ENCODE assay signal across 1 cellular context in the genomic region with DNA sequence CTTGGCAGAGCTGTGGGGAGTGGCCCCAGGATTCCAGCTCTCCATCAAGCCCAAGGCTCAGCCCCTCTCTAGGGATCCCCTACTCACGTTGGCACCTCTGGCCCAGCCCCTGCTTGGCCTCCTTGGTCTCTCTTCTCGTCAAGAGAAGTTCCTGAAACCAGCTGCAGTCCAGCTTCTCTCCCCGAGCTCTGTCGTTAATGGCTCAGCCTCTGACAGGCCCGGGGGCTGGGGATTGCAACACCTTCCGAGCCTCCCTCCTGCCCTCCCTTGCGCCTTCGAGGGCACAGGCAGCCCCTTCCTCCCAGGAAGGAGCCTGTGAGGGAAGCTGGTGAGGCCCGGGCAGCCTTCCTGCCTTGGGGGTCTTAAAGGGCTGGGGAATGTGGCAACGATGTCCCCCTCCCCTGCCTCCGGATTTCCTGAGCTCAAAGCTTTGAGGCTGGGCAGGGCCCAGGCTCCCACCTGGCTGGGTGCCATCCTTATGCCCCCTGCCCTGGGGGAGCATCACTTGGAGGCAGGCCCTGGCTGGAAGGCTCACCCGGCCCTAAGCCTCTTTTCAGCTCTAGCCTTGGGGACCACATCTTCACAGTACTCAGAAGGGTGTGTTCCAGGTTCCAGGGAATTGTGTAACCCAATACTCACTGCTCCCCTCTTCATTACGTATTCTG.
A peak's percentile ranks its signal among the peaks of the same experiment; 100 is the strongest.
TF ChIP-seq lines count a peak whose summit lies in the region.

Gene CSF3R, minus strand, starts transcription at position 190 of the 665 bp plus-strand sequence. CDS start 3,417 bp downstream, outside the sequence.

TF ChIP-seq in HepG2, 621 proteins besides CTCF, POLR2A, EP300 and RAD21 (continued from another document and continues in another):
- no peak for TF ChIP-seq HBP1 (CRISPR knock-in tag; IDR thresholded peaks at IDR 0.05; ENCODE audit: low read depth)
- no peak for TF ChIP-seq ZSCAN22 (CRISPR knock-in tag; IDR thresholded peaks at IDR 0.05)
- TF ChIP-seq, protein P1, sequence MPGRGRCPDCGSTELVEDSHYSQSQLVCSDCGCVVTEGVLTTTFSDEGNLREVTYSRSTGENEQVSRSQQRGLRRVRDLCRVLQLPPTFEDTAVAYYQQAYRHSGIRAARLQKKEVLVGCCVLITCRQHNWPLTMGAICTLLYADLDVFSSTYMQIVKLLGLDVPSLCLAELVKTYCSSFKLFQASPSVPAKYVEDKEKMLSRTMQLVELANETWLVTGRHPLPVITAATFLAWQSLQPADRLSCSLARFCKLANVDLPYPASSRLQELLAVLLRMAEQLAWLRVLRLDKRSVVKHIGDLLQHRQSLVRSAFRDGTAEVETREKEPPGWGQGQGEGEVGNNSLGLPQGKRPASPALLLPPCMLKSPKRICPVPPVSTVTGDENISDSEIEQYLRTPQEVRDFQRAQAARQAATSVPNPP (CRISPR knock-in tag; IDR thresholded peaks at IDR 0.05) = no peak
- TF ChIP-seq ZNF816 (CRISPR knock-in tag; IDR thresholded peaks at IDR 0.05; ENCODE audit: borderline replicate concordance) = 0 out of 2 replicates have a peak, but pooled peaks have one; percentile 33
- TF ChIP-seq ZNF142 (CRISPR knock-in tag; IDR thresholded peaks at IDR 0.05) = no peak
- TF ChIP-seq PTBP1 (IDR thresholded peaks at IDR 0.05; ENCODE audit: low read depth, low read length, poor library complexity, severe bottlenecking) = no peak
- TF ChIP-seq ZNF431 (CRISPR knock-in tag; IDR thresholded peaks at IDR 0.05; ENCODE audit: borderline replicate concordance, low read depth) = no peak
- peak; percentile 19; the same call in 1 of the 2 replicates for TF ChIP-seq NR2C2 (CRISPR knock-in tag; IDR thresholded peaks at IDR 0.05; ENCODE audit: borderline replicate concordance)
- 0 out of 2 replicates have a peak, but pooled peaks have one; percentile 23 for TF ChIP-seq ZMYM2 (CRISPR knock-in tag; IDR thresholded peaks at IDR 0.05)
- no peak for TF ChIP-seq CHD2 (IDR thresholded peaks at IDR 0.05; ENCODE audit: low read depth, low read length)
- no peak for TF ChIP-seq EZH2 (conservative IDR thresholded peaks at IDR 0.05; ENCODE audit: low read depth, low read length)
- no peak for TF ChIP-seq MED13 (CRISPR knock-in tag; IDR thresholded peaks at IDR 0.05)
- 0 out of 2 replicates have a peak, but pooled peaks have one; percentile 26 for TF ChIP-seq HIVEP1 (CRISPR knock-in tag; IDR thresholded peaks at IDR 0.05)
- no peak for TF ChIP-seq ZNF782 (CRISPR knock-in tag; IDR thresholded peaks at IDR 0.05; ENCODE audit: borderline replicate concordance)
- TF ChIP-seq, protein P2, sequence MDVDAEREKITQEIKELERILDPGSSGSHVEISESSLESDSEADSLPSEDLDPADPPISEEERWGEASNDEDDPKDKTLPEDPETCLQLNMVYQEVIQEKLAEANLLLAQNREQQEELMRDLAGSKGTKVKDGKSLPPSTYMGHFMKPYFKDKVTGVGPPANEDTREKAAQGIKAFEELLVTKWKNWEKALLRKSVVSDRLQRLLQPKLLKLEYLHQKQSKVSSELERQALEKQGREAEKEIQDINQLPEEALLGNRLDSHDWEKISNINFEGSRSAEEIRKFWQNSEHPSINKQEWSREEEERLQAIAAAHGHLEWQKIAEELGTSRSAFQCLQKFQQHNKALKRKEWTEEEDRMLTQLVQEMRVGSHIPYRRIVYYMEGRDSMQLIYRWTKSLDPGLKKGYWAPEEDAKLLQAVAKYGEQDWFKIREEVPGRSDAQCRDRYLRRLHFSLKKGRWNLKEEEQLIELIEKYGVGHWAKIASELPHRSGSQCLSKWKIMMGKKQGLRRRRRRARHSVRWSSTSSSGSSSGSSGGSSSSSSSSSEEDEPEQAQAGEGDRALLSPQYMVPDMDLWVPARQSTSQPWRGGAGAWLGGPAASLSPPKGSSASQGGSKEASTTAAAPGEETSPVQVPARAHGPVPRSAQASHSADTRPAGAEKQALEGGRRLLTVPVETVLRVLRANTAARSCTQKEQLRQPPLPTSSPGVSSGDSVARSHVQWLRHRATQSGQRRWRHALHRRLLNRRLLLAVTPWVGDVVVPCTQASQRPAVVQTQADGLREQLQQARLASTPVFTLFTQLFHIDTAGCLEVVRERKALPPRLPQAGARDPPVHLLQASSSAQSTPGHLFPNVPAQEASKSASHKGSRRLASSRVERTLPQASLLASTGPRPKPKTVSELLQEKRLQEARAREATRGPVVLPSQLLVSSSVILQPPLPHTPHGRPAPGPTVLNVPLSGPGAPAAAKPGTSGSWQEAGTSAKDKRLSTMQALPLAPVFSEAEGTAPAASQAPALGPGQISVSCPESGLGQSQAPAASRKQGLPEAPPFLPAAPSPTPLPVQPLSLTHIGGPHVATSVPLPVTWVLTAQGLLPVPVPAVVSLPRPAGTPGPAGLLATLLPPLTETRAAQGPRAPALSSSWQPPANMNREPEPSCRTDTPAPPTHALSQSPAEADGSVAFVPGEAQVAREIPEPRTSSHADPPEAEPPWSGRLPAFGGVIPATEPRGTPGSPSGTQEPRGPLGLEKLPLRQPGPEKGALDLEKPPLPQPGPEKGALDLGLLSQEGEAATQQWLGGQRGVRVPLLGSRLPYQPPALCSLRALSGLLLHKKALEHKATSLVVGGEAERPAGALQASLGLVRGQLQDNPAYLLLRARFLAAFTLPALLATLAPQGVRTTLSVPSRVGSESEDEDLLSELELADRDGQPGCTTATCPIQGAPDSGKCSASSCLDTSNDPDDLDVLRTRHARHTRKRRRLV (CRISPR knock-in tag; IDR thresholded peaks at IDR 0.05) = no peak
- no peak for TF ChIP-seq SRSF4 (IDR thresholded peaks at IDR 0.05; ENCODE audit: low read depth, low read length, poor library complexity, severe bottlenecking)
- TF ChIP-seq SCMH1 (CRISPR knock-in tag; IDR thresholded peaks at IDR 0.05; ENCODE audit: borderline replicate concordance) = no peak
- TF ChIP-seq, protein P3, sequence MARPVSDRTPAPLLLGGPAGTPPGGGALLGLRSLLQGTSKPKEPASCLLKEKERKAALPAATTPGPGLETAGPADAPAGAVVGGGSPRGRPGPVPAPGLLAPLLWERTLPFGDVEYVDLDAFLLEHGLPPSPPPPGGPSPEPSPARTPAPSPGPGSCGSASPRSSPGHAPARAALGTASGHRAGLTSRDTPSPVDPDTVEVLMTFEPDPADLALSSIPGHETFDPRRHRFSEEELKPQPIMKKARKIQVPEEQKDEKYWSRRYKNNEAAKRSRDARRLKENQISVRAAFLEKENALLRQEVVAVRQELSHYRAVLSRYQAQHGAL (CRISPR knock-in tag; IDR thresholded peaks at IDR 0.05; ENCODE audit: not compliant biosample characterization) = no peak
- TF ChIP-seq ZNF563 (CRISPR knock-in tag; IDR thresholded peaks at IDR 0.05) = peak; percentile 52; the same call in 1 of the 2 replicates
- no peak for TF ChIP-seq NFIC (IDR thresholded peaks at IDR 0.05; ENCODE audit: low read length)
- TF ChIP-seq ZNF296 (CRISPR knock-in tag; conservative IDR thresholded peaks at IDR 0.05) = no peak
- no peak for TF ChIP-seq AKNA (CRISPR knock-in tag; IDR thresholded peaks at IDR 0.05; ENCODE audit: borderline replicate concordance)
- TF ChIP-seq, protein P4, sequence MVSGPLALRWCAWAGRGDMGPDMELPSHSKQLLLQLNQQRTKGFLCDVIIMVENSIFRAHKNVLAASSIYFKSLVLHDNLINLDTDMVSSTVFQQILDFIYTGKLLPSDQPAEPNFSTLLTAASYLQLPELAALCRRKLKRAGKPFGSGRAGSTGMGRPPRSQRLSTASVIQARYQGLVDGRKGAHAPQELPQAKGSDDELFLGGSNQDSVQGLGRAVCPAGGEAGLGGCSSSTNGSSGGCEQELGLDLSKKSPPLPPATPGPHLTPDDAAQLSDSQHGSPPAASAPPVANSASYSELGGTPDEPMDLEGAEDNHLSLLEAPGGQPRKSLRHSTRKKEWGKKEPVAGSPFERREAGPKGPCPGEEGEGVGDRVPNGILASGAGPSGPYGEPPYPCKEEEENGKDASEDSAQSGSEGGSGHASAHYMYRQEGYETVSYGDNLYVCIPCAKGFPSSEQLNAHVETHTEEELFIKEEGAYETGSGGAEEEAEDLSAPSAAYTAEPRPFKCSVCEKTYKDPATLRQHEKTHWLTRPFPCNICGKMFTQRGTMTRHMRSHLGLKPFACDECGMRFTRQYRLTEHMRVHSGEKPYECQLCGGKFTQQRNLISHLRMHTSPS (CRISPR knock-in tag; IDR thresholded peaks at IDR 0.05; ENCODE audit: low read depth) = peak; percentile 44; the same call in 1 of the 2 replicates
- TF ChIP-seq SATB2 (CRISPR knock-in tag; IDR thresholded peaks at IDR 0.05) = no peak
- peak; percentile 85 for TF ChIP-seq CEBPG (CRISPR knock-in tag; IDR thresholded peaks at IDR 0.05)
- 0 out of 2 replicates have a peak, but pooled peaks have one; percentile 42 for TF ChIP-seq CHCHD3 (CRISPR knock-in tag; IDR thresholded peaks at IDR 0.05)
- peak; percentile 53 for TF ChIP-seq RBM39 (IDR thresholded peaks at IDR 0.05; ENCODE audit: low read depth, low read length, poor library complexity, severe bottlenecking)
- no peak for TF ChIP-seq ZNF446 (CRISPR knock-in tag; IDR thresholded peaks at IDR 0.05)
